1 cellular context compared by ENCODE assay signal in the genomic region with DNA sequence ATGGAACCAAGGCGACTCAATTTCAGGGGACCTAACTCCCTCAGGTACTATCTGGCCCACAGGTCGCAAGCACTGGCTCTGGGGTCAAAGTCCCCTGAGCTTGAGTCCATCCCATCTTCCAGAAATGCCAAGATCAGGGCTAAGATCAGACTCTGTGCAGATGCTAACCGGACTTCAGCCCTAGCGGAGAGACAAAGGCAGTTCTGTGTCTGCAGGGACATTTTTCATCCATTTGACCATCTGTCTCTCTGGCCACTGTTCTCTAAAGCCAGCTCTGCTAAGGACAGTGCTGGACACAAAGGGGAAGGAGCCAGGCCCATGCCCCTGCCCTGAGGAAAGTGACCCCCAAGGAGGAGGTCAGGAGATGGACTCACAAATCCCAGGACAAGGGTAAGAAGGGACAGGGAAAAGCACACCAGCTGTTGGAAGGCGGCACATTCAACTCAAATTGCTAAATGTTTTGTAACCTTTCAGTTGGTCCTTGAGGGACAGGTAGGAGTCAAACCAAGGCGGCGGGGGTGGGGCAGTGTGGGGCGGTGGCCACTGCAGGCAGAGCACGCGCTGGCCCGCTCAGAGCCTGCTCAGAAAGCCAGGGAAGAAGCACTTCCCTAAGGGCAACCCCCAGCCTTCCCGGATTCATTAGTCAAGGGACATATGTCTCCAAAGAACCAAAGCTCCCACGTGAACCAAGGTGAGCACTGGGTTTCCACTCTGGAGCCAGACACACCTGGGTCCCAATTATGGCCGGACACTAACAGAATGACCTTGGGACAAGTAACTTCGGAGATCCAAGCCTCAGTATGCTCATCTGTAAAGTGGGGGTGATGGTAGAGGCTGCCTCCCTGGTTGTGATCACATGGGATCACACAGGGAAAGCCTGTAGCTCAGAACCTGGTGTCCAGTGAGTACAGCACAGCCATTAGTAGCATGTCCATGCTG.
TF ChIP-seq lines count a peak whose summit lies in the region.

No MANE protein-coding gene starts in this region.

TF ChIP-seq in H1, 55 proteins besides CTCF, POLR2A, EP300 and RAD21:
- TF ChIP-seq GABPA (IDR thresholded peaks at IDR 0.05; ENCODE audit: borderline replicate concordance, insufficient read depth, low read length) (no peak), KDM1A (IDR thresholded peaks at IDR 0.05; ENCODE audit: borderline replicate concordance, low read length) (0 out of 2 replicates have a peak, but pooled peaks have one; percentile 36)
TF ChIP-seq in H1: peak in this region for 1.
